ENCODE assay signal across 1 cellular context in genomic region chr2:201090574-201090973, GRCh38.
TF ChIP-seq lines count a peak whose summit lies in the region.

No MANE protein-coding gene starts in this region.

TF ChIP-seq in HepG2, 621 proteins besides CTCF, POLR2A, EP300 and RAD21:
- TF ChIP-seq GTF2F1 (IDR thresholded peaks at IDR 0.05; ENCODE audit: low read length) (no peak), ZNF768 (CRISPR knock-in tag; IDR thresholded peaks at IDR 0.05) (no peak), ZHX1 (CRISPR knock-in tag; IDR thresholded peaks at IDR 0.05; ENCODE audit: low read depth) (no peak), MAFK (conservative IDR thresholded peaks at IDR 0.05 in 1 of 2, IDR thresholded peaks at IDR 0.05 in 1 of 2; ENCODE audit: low read length in 2 of 2) (peak in 1 of 2 experiments; percentile 60; a peak in 2 of 4 replicates)
